ENCODE assay signal across 1 cellular context in genomic region chr5:120932480-120932879, GRCh38.
TF ChIP-seq lines count a peak whose summit lies in the region.

No MANE protein-coding gene starts in this region.

TF ChIP-seq in GM23338, 12 proteins besides CTCF, POLR2A, EP300 and RAD21 (continued from another document):
- no peak for TF ChIP-seq REST (IDR thresholded peaks at IDR 0.05; ENCODE audit: unreplicated experiment)
